In genomic region chr13:112395022-112395421, GRCh38 we compare ENCODE assay signal across 9 cellular contexts. TPM values are rescaled to one million over a fixed set of nuclear protein-coding genes. Genes with fewer than 3 reads are reported as not detected.
DNase-seq lines count a peak whose midpoint lies in the region; ATAC-seq, FAIRE-seq and TF ChIP-seq lines count a peak whose summit lies in the region.
"Not testable (repeated sequence)": the region's sequence is repeated elsewhere in the genome, so short reads cannot be mapped to it uniquely, and the experiment has no call there.
"Had no signal": no experiment of that assay in that cellular context is flagged by ENCODE, and none has a peak within 500 bp of the region (broad histone marks: within the 10 kb centered on the region; RNA-seq: fewer than 3 reads in every experiment).

No MANE protein-coding gene starts in this region.

- peak; percentile 56 for ATAC-seq in activated CD8-positive, alpha-beta T cell treated with anti-CD3 and anti-CD28 coated beads for 36 hours
- ATAC-seq in K562 = peak; percentile 62
- peak; percentile 33 for ATAC-seq in naive thymus-derived CD4-positive, alpha-beta T cell
- ATAC-seq in upper lobe of right lung = peak; percentile 16

- POLR2A ChIA-PET in activated CD8-positive, alpha-beta T cell treated with anti-CD3 and anti-CD28 coated beads for 36 hours (lab: Charles Lee); K562 (lab: Yijun Ruan, JAX); naive thymus-derived CD4-positive, alpha-beta T cell (lab: Charles Lee): not testable (repeated sequence)

- not testable (repeated sequence) for H3K9me1 ChIP-seq in K562 (ENCODE audit: control insufficient read depth, insufficient read depth, low read length)

- CTCF ChIA-PET in activated CD8-positive, alpha-beta T cell treated with anti-CD3 and anti-CD28 coated beads for 36 hours (lab: Charles Lee); K562 (lab: Yijun Ruan, JAX; ENCODE audit: low intra/inter-chr PET ratio); naive thymus-derived CD4-positive, alpha-beta T cell (lab: Charles Lee): not testable (repeated sequence)

- H3K27ac Mint-ChIP-seq in activated CD8-positive, alpha-beta T cell treated with anti-CD3 and anti-CD28 coated beads for 36 hours; naive thymus-derived CD4-positive, alpha-beta T cell: not testable (repeated sequence)

- not testable (repeated sequence) for H3K36me3 Mint-ChIP-seq in activated CD8-positive, alpha-beta T cell treated with anti-CD3 and anti-CD28 coated beads for 36 hours (ENCODE audit: low read depth); naive thymus-derived CD4-positive, alpha-beta T cell

- not testable (repeated sequence) for TF ChIP-seq EP300 in K562 (IDR thresholded peaks at IDR 0.05; ENCODE audit: low read length)

- H3K79me2 ChIP-seq in K562 (ENCODE audit: control insufficient read depth, insufficient read depth, low read length) = not testable (repeated sequence)

- not testable (repeated sequence) for H3K4me2 ChIP-seq in K562 (ENCODE audit: insufficient read depth, low read length)

- not testable (repeated sequence) for TF ChIP-seq CTCF in activated CD8-positive, alpha-beta T cell treated with anti-CD3 and anti-CD28 coated beads for 36 hours (IDR thresholded peaks at IDR 0.05); K562 (IDR thresholded peaks at IDR 0.05 in 2 of 3, conservative IDR thresholded peaks at IDR 0.05 in 1 of 3; ENCODE audit: insufficient read depth in 2 of 3, low read depth in 1 of 3, low read length in 3 of 3); upper lobe of right lung (IDR thresholded peaks at IDR 0.05)

- H3K9me3 Mint-ChIP-seq in activated CD8-positive, alpha-beta T cell treated with anti-CD3 and anti-CD28 coated beads for 36 hours; naive thymus-derived CD4-positive, alpha-beta T cell: not testable (repeated sequence)

- H4K20me1 ChIP-seq in K562 (replicated peaks; ENCODE audit: control insufficient read depth, insufficient read depth, low read length) = not testable (repeated sequence)

- in situ Hi-C loops in K562 (cut with MboI) = loop anchor here (10.0 kb wide), 1 partner anchor 1440 kb away; no protein-coding TSS in a partner anchor

- not testable (repeated sequence) for H3K4me3 ChIP-seq in K562; naive thymus-derived CD4-positive, alpha-beta T cell (ENCODE audit: low read length); upper lobe of right lung

- not testable (repeated sequence) for H3K9ac ChIP-seq in K562 (ENCODE audit: insufficient read depth in 1 of 2, low read depth in 2 of 2, low read length in 2 of 2)

- intact Hi-C loops in activated CD8-positive, alpha-beta T cell treated with anti-CD3 and anti-CD28 coated beads for 36 hours (cut with micrococcal nuclease); K562 (cut with micrococcal nuclease); naive thymus-derived CD4-positive, alpha-beta T cell (cut with micrococcal nuclease); upper lobe of right lung (cut with DNase I): not testable (repeated sequence)

- WGBS in K562 (ENCODE audit: insufficient coverage, low coverage, missing lambda C conversion rate) = 0% methylated on average over 4 of the region's 16 CpGs

- not testable (repeated sequence) for TF ChIP-seq POLR2A in K562 (conservative IDR thresholded peaks at IDR 0.05)

- H3K4me3 Mint-ChIP-seq in activated CD8-positive, alpha-beta T cell treated with anti-CD3 and anti-CD28 coated beads for 36 hours; naive thymus-derived CD4-positive, alpha-beta T cell: not testable (repeated sequence)

- not testable (repeated sequence) for H2AFZ ChIP-seq in K562 (ENCODE audit: low read depth, low read length)

- H3K27ac ChIP-seq in K562 (ENCODE audit: extremely low read depth, low read depth, low read length); naive thymus-derived CD4-positive, alpha-beta T cell (ENCODE audit: low read depth, low read length); upper lobe of right lung: not testable (repeated sequence)

- H3K36me3 ChIP-seq in K562 (ENCODE audit: control insufficient read depth, insufficient read depth, low read length); naive thymus-derived CD4-positive, alpha-beta T cell (ENCODE audit: control insufficient read depth in 2 of 3, insufficient read depth in 3 of 3, low read length in 3 of 3); upper lobe of right lung: not testable (repeated sequence)

- H3K27me3 Mint-ChIP-seq in activated CD8-positive, alpha-beta T cell treated with anti-CD3 and anti-CD28 coated beads for 36 hours = not testable (repeated sequence)
- peaks cover 0 to 32% (median 4%) of the 10 kb centered on the region in 5 donors for H3K27me3 Mint-ChIP-seq in naive thymus-derived CD4-positive, alpha-beta T cell

- H3K9me3 ChIP-seq in K562 (replicated peaks; ENCODE audit: control insufficient read depth, insufficient read depth, low read depth, low read length); naive thymus-derived CD4-positive, alpha-beta T cell (ENCODE audit: control insufficient read depth in 2 of 3, low read length in 3 of 3); upper lobe of right lung: not testable (repeated sequence)

- not testable (repeated sequence) for H3K4me1 ChIP-seq in K562 (replicated peaks in 1 of 2; ENCODE audit: control insufficient read depth in 2 of 2, insufficient read depth in 2 of 2, low read length in 2 of 2); naive thymus-derived CD4-positive, alpha-beta T cell (ENCODE audit: control insufficient read depth in 2 of 2, insufficient read depth in 2 of 2, low read length in 2 of 2); upper lobe of right lung

- not testable (repeated sequence) for BruUV-seq in K562 (replicated peaks; lab: Mats Ljungman, UMichigan)

- TF ChIP-seq RAD21 in K562 (CRISPR knock-in tag; conservative IDR thresholded peaks at IDR 0.05 in 1 of 2, IDR thresholded peaks at IDR 0.05 in 1 of 2) = not testable (repeated sequence)

- peak; percentile 83 for FAIRE-seq in K562 (lab: Jason Lieb, UNC)

- DNase-seq in EL = peak; percentile 32
- DNase-seq in HK-2 (ENCODE audit: unreplicated experiment) = peak; percentile 16
- DNase-seq in RPMI7951 (ENCODE audit: low read depth) = peak; percentile 0
- DNase-seq in activated CD8-positive, alpha-beta T cell treated with anti-CD3 and anti-CD28 coated beads for 36 hours; K562 (ENCODE audit: extremely low read depth in 1 of 4, low spot score in 3 of 4); naive thymus-derived CD4-positive, alpha-beta T cell; upper lobe of right lung: not testable (repeated sequence)
- peak; percentile 32 for DNase-seq in foreskin melanocyte

- H3K4me1 Mint-ChIP-seq in activated CD8-positive, alpha-beta T cell treated with anti-CD3 and anti-CD28 coated beads for 36 hours (ENCODE audit: low read depth); naive thymus-derived CD4-positive, alpha-beta T cell: not testable (repeated sequence)

- H3K27me3 ChIP-seq in K562 (ENCODE audit: control insufficient read depth in 2 of 2, insufficient read depth in 2 of 2, low read length in 2 of 2) = peaks cover 0 to 16% of the 10 kb centered on the region in 2 experiments; a peak in 2 of 5 replicates
- not testable (repeated sequence) for H3K27me3 ChIP-seq in naive thymus-derived CD4-positive, alpha-beta T cell (ENCODE audit: control insufficient read depth in 2 of 2, insufficient read depth in 2 of 2, low read length in 2 of 2); upper lobe of right lung

TF ChIP-seq in K562, 482 proteins besides CTCF, POLR2A, EP300 and RAD21:
- peak; percentile 46; the same call in 1 of the 2 replicates for TF ChIP-seq BHLHE40 (IDR thresholded peaks at IDR 0.05; ENCODE audit: low read length)
TF ChIP-seq in K562: peak in this region for 1; not testable (repeated sequence) for 481.

RNA-seq across cellular contexts. Expression of gene SPACA7, which starts 18.9 kb away (rescaled TPM):
- total RNA-seq in RPMI7951 (2014; rRNA removed; shearing (Covaris generic)) = not detected in 2 replicates
- not detected for total RNA-seq in activated CD8-positive, alpha-beta T cell treated with anti-CD3 and anti-CD28 coated beads for 36 hours
- total RNA-seq in K562 (2011; cell fraction: chromatin; rRNA removed; ENCODE audit: low replicate concordance) = not detected in 2 replicates
- not detected in 2 replicates for total RNA-seq in K562 (2011; cell fraction: nucleolus; rRNA removed)
- not detected in 2 replicates for total RNA-seq in K562 (2011; cell fraction: nucleoplasm; rRNA removed)
- total RNA-seq in K562 (2014; rRNA removed) = not detected in 2 replicates
- not detected in 2 replicates for total RNA-seq in K562 (2014; rRNA removed; fragmentation: Illumina TruSeq; extraction: Trizol)
- total RNA-seq in K562 (2015; rRNA removed; fragmentation: Illumina TruSeq; extraction: Trizol) = not detected in 2 replicates
- total RNA-seq in K562 (2021) = not detected in 2 replicates
- polyA plus RNA-seq in K562 (2011; rRNA removed) = not detected in 2 replicates
- polyA plus RNA-seq in K562 (2011; cell fraction: cytosol; rRNA removed) = not detected in 2 replicates
- polyA plus RNA-seq in K562 (2011; cell fraction: nucleus; rRNA removed) = not detected in 2 replicates
- not detected in 2 replicates for polyA plus RNA-seq in K562 (2012)
- not detected in 2 replicates for polyA plus RNA-seq in K562 (2014; fragmentation: Illumina TruSeq; extraction: Trizol)
- not detected for polyA plus RNA-seq in K562 (2014; fragmentation: Nextera tagmentation; extraction: Ambion mirVana)
- polyA plus RNA-seq in K562 (2014; rRNA removed) = not detected in 2 replicates
- polyA minus RNA-seq in K562 (2011; rRNA and poly(A)+ RNA removed) = not detected in 2 replicates
- not detected in 2 replicates for polyA minus RNA-seq in K562 (2011; cell fraction: cytosol; rRNA and poly(A)+ RNA removed)
- not detected in 2 replicates for polyA minus RNA-seq in K562 (2011; cell fraction: nucleus; rRNA and poly(A)+ RNA removed)
- total RNA-seq in naive thymus-derived CD4-positive, alpha-beta T cell = not detected
- not detected for polyA plus RNA-seq in naive thymus-derived CD4-positive, alpha-beta T cell
- not detected for total RNA-seq in upper lobe of right lung
- polyA plus RNA-seq: CD14-positive monocyte had no signal
